10 cellular contexts compared by ENCODE assay signal in genomic region chr17:7132511-7133094, GRCh38. TPM values are rescaled to one million over a fixed set of nuclear protein-coding genes. Genes with fewer than 3 reads are reported as not detected.
DNase-seq lines count a peak whose midpoint lies in the region; ATAC-seq and TF ChIP-seq lines count a peak whose summit lies in the region.
"Had no signal": no experiment of that assay in that cellular context is flagged by ENCODE, and none has a peak within 500 bp of the region (broad histone marks: within the 10 kb centered on the region; RNA-seq: fewer than 3 reads in every experiment).

No MANE protein-coding gene starts in this region.

- H3K4me3 ChIP-seq in OCI-LY3 (ENCODE audit: low read length): peak overlapping the region; percentile 20

- peak overlapping the region; percentile 7 for H3K27ac Mint-ChIP-seq in activated naive CD8-positive, alpha-beta T cell treated with anti-CD3 and anti-CD28 coated beads, Interleukin-2, amount 10 ng/mL, durations not matched to agents 7 days and 5 days
- peak overlapping the region in 2 of 3 experiments; percentile 4 to 67 for H3K27ac Mint-ChIP-seq in nephron

- TF ChIP-seq CTCF in OCI-LY3 (IDR thresholded peaks at IDR 0.05; ENCODE audit: low read depth, low read length) (no peak), nephron (IDR thresholded peaks at IDR 0.05; ENCODE audit: unreplicated experiment in 3 of 3) (no peak)

- H3K27me3 Mint-ChIP-seq in activated naive CD8-positive, alpha-beta T cell treated with anti-CD3 and anti-CD28 coated beads, Interleukin-2, amount 10 ng/mL, durations not matched to agents 7 days and 5 days: peaks cover 9% of the 10 kb centered on the region
- peaks cover 33% of the 10 kb centered on the region for H3K27me3 Mint-ChIP-seq in nephron (ENCODE audit: low read depth)

- ATAC-seq in activated naive CD8-positive, alpha-beta T cell treated with anti-CD3 and anti-CD28 coated beads, Interleukin-2, amount 10 ng/mL, durations not matched to agents 7 days and 5 days (ENCODE audit: low read depth): peak; percentile 81

- DNase-seq in activated gamma-delta T cell treated with Interleukin-2 at 50 U/mL for 16 hours (peak; percentile 45), activated gamma-delta T cell (lab: John Stamatoyannopoulos, UW) (no peak), AG08395 (ENCODE audit: low spot score) (no peak), retina (no peak), NCI-H2196 treated with DMSO at 0.1 percent for 48 hours (lab: John Stamatoyannopoulos, UW; ENCODE audit: unreplicated experiment) (no peak)
- no peak for DNase-seq in activated naive CD8-positive, alpha-beta T cell treated with anti-CD3 and anti-CD28 coated beads, Interleukin-2, amount 10 ng/mL, durations not matched to agents 7 days and 5 days

- POLR2A ChIA-PET in activated naive CD8-positive, alpha-beta T cell treated with anti-CD3 and anti-CD28 coated beads, Interleukin-2, amount 10 ng/mL, durations not matched to agents 7 days and 5 days (lab: Charles Lee): interaction anchor here (0.5 to 1.9 kb wide), 3 partner anchors 29 to 87 kb away, joined by 3 to 8 read pairs (median 3); no protein-coding TSS in a partner anchor

- H3K4me1 ChIP-seq in OCI-LY3 (ENCODE audit: low read length): peaks cover 38% of the 10 kb centered on the region

- H3K4me3 Mint-ChIP-seq in activated naive CD8-positive, alpha-beta T cell treated with anti-CD3 and anti-CD28 coated beads, Interleukin-2, amount 10 ng/mL, durations not matched to agents 7 days and 5 days: peak overlapping the region; percentile 25
- no peak overlapping the region for H3K4me3 Mint-ChIP-seq in nephron

- H3K4me1 Mint-ChIP-seq in activated naive CD8-positive, alpha-beta T cell treated with anti-CD3 and anti-CD28 coated beads, Interleukin-2, amount 10 ng/mL, durations not matched to agents 7 days and 5 days: peaks cover 12% of the 10 kb centered on the region
- peaks cover 21% of the 10 kb centered on the region for H3K4me1 Mint-ChIP-seq in nephron

- H3K27me3 ChIP-seq in OCI-LY3 (ENCODE audit: low read depth, low read length): peaks cover 5% of the 10 kb centered on the region; the same call in 1 of the 2 replicates

- H3K9ac ChIP-seq in OCI-LY3 (ENCODE audit: low read length): peak overlapping the region; percentile 26; the same call in 1 of the 2 replicates
- H3K9ac ChIP-seq: parathyroid adenoma had no signal

- no peaks in the 10 kb centered on the region for H3K9me3 Mint-ChIP-seq in activated naive CD8-positive, alpha-beta T cell treated with anti-CD3 and anti-CD28 coated beads, Interleukin-2, amount 10 ng/mL, durations not matched to agents 7 days and 5 days
- no peaks in the 10 kb centered on the region for H3K9me3 Mint-ChIP-seq in nephron

- no peaks in the 10 kb centered on the region for H4K20me1 ChIP-seq in OCI-LY3 (ENCODE audit: insufficient read depth, low read length)

- H3K9me3 ChIP-seq in OCI-LY3 (ENCODE audit: insufficient read depth, low read length): no peaks in the 10 kb centered on the region

- peak overlapping the region; percentile 55 for H3K4me2 ChIP-seq in OCI-LY3 (ENCODE audit: low read length)

- no peaks in the 10 kb centered on the region for H3K36me3 Mint-ChIP-seq in activated naive CD8-positive, alpha-beta T cell treated with anti-CD3 and anti-CD28 coated beads, Interleukin-2, amount 10 ng/mL, durations not matched to agents 7 days and 5 days
- no peaks in the 10 kb centered on the region for H3K36me3 Mint-ChIP-seq in nephron (ENCODE audit: low read depth)

- no peaks in the 10 kb centered on the region for H3K36me3 ChIP-seq in OCI-LY3 (replicated peaks; ENCODE audit: low read depth, low read length)

- no peaks in the 10 kb centered on the region for H3K79me2 ChIP-seq in OCI-LY3 (ENCODE audit: low read length)
- H3K79me2 ChIP-seq: parathyroid adenoma had no signal

- H3K27ac ChIP-seq in OCI-LY3 (ENCODE audit: low read length): peak overlapping the region; percentile 56
- H3K27ac ChIP-seq: parathyroid adenoma, VCaP had no signal

- H2AFZ ChIP-seq in OCI-LY3 (ENCODE audit: low read depth, low read length): no peak overlapping the region
- H2AFZ ChIP-seq: parathyroid adenoma had no signal

RNA-seq across cellular contexts. Expression of gene ASGR2, which starts 18.0 kb away (rescaled TPM):
- not detected for total RNA-seq in activated naive CD8-positive, alpha-beta T cell treated with anti-CD3 and anti-CD28 coated beads, Interleukin-2, amount 10 ng/mL, durations not matched to agents 7 days and 5 days

RNA-seq across cellular contexts. Expression of gene ASGR1, which starts 46.6 kb away (rescaled TPM):
- total RNA-seq in activated naive CD8-positive, alpha-beta T cell treated with anti-CD3 and anti-CD28 coated beads, Interleukin-2, amount 10 ng/mL, durations not matched to agents 7 days and 5 days: 1 to 10 TPM; 1.1 to 1.5 TPM

RNA-seq across cellular contexts. Expression of gene CLEC10A, which starts 52.6 kb away (rescaled TPM):
- under 1 TPM; 0.45 to 0.64 TPM for total RNA-seq in activated naive CD8-positive, alpha-beta T cell treated with anti-CD3 and anti-CD28 coated beads, Interleukin-2, amount 10 ng/mL, durations not matched to agents 7 days and 5 days
